Comparison of ENCODE assay signal across 13 cellular contexts in genomic region chr18:59267511-59268126, GRCh38. TPM values are rescaled to one million over a fixed set of nuclear protein-coding genes. Genes with fewer than 3 reads are reported as not detected.
A peak's percentile ranks its signal among the peaks of the same experiment; 100 is the strongest.
DNase-seq lines count a peak whose midpoint lies in the region; ATAC-seq and TF ChIP-seq lines count a peak whose summit lies in the region.
"Had no signal": no experiment of that assay in that cellular context is flagged by ENCODE, and none has a peak within 500 bp of the region (broad histone marks: within the 10 kb centered on the region; RNA-seq: fewer than 3 reads in every experiment).

No MANE protein-coding gene starts in this region.

- H3K4me2 ChIP-seq in SK-N-SH: peak overlapping the region; percentile 50; the same call in 1 of the 2 replicates

- intact Hi-C loops in activated CD8-positive, alpha-beta T cell treated with anti-CD3 and anti-CD28 coated beads for 36 hours (cut with micrococcal nuclease): loop anchor here (10.0 kb wide), 1 partner anchor 183 kb away; no protein-coding TSS in a partner anchor
- intact Hi-C loops in colonic mucosa (cut with DNase I) (no loop called here), sigmoid colon (cut with DNase I) (no loop called here)

- no peak overlapping the region for H3K9ac ChIP-seq in SK-N-SH
- H3K9ac ChIP-seq in iPS-15b (ENCODE audit: low read depth, low read length): no peak overlapping the region
- no peak overlapping the region for H3K9ac ChIP-seq in colonic mucosa (ENCODE audit: low read depth in 2 of 2, low read length in 2 of 2)

- H3K9me3 ChIP-seq in SK-N-SH (no peaks in the 10 kb centered on the region), iPS-15b (ENCODE audit: control insufficient read depth, insufficient read depth, low read length) (no peaks in the 10 kb centered on the region), colonic mucosa (no peaks in the 10 kb centered on the region), sigmoid colon (no peaks in the 10 kb centered on the region)
- H3K9me3 ChIP-seq: BE2C had no signal

- POLR2A ChIA-PET in activated CD8-positive, alpha-beta T cell treated with anti-CD3 and anti-CD28 coated beads for 36 hours (lab: Charles Lee): interaction anchor here (0.6 kb wide), 1 partner anchor 633 kb away, joined by 3 read pairs; no protein-coding TSS in a partner anchor
- POLR2A ChIA-PET in activated CD8-positive, alpha-beta T cell treated with anti-CD3 and anti-CD28 coated beads, Interleukin-2, amount 10 ng/mL, durations not matched to agents 7 days and 5 days (lab: Charles Lee): no interaction called here
- POLR2A ChIA-PET in SK-N-SH (lab: Yijun Ruan, JAX): no interaction called here

- H3K27ac Mint-ChIP-seq in activated CD8-positive, alpha-beta T cell treated with anti-CD3 and anti-CD28 coated beads for 36 hours: no peak overlapping the region
- no peak overlapping the region for H3K27ac Mint-ChIP-seq in activated CD8-positive, alpha-beta T cell treated with anti-CD3 and anti-CD28 coated beads, Interleukin-2, amount 10 ng/mL, durations not matched to agents 7 days and 5 days
- H3K27ac Mint-ChIP-seq in stimulated activated naive B cell treated with anti-CD40 and anti-IgM and Interleukin-4, amounts not matched to agents 10 μg/mL and 1 μg/mL and 100 μg/mL, for 72 hours: peak overlapping the region; percentile 90

- no peaks in the 10 kb centered on the region for H4K20me1 ChIP-seq in SK-N-SH (ENCODE audit: insufficient read depth)

- CTCF ChIA-PET in activated CD8-positive, alpha-beta T cell treated with anti-CD3 and anti-CD28 coated beads for 36 hours (lab: Charles Lee): interaction anchor here (1.2 kb wide), 1 partner anchor 134 kb away, joined by 3 read pairs; no protein-coding TSS in a partner anchor
- CTCF ChIA-PET in activated CD8-positive, alpha-beta T cell treated with anti-CD3 and anti-CD28 coated beads, Interleukin-2, amount 10 ng/mL, durations not matched to agents 7 days and 5 days (lab: Charles Lee): interaction anchor here (1.1 kb wide), 1 partner anchor 136 kb away, joined by 3 read pairs; no protein-coding TSS in a partner anchor
- CTCF ChIA-PET in SK-N-SH (lab: Yijun Ruan, JAX): interaction anchor here (1.0 to 8.4 kb wide), 10 partner anchors 8 to 556 kb away, joined by 3 to 92 read pairs (median 6); no protein-coding TSS in a partner anchor

- H3F3A ChIP-seq in SK-N-SH (replicated peaks; ENCODE audit: insufficient read depth): peaks cover 3% of the 10 kb centered on the region

- H3K4me3 Mint-ChIP-seq in activated CD8-positive, alpha-beta T cell treated with anti-CD3 and anti-CD28 coated beads for 36 hours: no peak overlapping the region
- H3K4me3 Mint-ChIP-seq in activated CD8-positive, alpha-beta T cell treated with anti-CD3 and anti-CD28 coated beads, Interleukin-2, amount 10 ng/mL, durations not matched to agents 7 days and 5 days: no peak overlapping the region
- H3K4me3 Mint-ChIP-seq in stimulated activated naive B cell treated with anti-CD40 and anti-IgM and Interleukin-4, amounts not matched to agents 10 μg/mL and 1 μg/mL and 100 μg/mL, for 72 hours: peak overlapping the region; percentile 59 to 64

- H3K36me3 ChIP-seq in SK-N-SH (replicated peaks in 1 of 2; ENCODE audit: control insufficient read depth in 1 of 2, insufficient read depth in 2 of 2, low read length in 1 of 2) (no peaks in the 10 kb centered on the region), iPS-15b (ENCODE audit: control insufficient read depth, insufficient read depth, low read length) (no peaks in the 10 kb centered on the region), colonic mucosa (no peaks in the 10 kb centered on the region), sigmoid colon (no peaks in the 10 kb centered on the region)
- H3K36me3 ChIP-seq: BE2C had no signal

- no peak overlapping the region for H3K27ac ChIP-seq in SK-N-SH (ENCODE audit: low read depth in 2 of 2, low read length in 1 of 2)
- no peak overlapping the region for H3K27ac ChIP-seq in colonic mucosa
- H3K27ac ChIP-seq in sigmoid colon: no peak overlapping the region

- H3K79me2 ChIP-seq in SK-N-SH (ENCODE audit: insufficient read depth): no peaks in the 10 kb centered on the region

- H3K27me3 Mint-ChIP-seq in activated CD8-positive, alpha-beta T cell treated with anti-CD3 and anti-CD28 coated beads for 36 hours: peaks cover 88% of the 10 kb centered on the region
- peaks cover 82% of the 10 kb centered on the region for H3K27me3 Mint-ChIP-seq in activated CD8-positive, alpha-beta T cell treated with anti-CD3 and anti-CD28 coated beads, Interleukin-2, amount 10 ng/mL, durations not matched to agents 7 days and 5 days (ENCODE audit: low read depth)
- H3K27me3 Mint-ChIP-seq in stimulated activated naive B cell treated with anti-CD40 and anti-IgM and Interleukin-4, amounts not matched to agents 10 μg/mL and 1 μg/mL and 100 μg/mL, for 72 hours: peaks cover 85 to 93% of the 10 kb centered on the region in 2 donors

- no peak for TF ChIP-seq CTCF in activated CD8-positive, alpha-beta T cell treated with anti-CD3 and anti-CD28 coated beads for 36 hours (IDR thresholded peaks at IDR 0.05)
- TF ChIP-seq CTCF in SK-N-SH (IDR thresholded peaks at IDR 0.05): no peak
- no peak for TF ChIP-seq CTCF in colonic mucosa (IDR thresholded peaks at IDR 0.05)
- no peak for TF ChIP-seq CTCF in sigmoid colon (IDR thresholded peaks at IDR 0.05)

- no peak for TF ChIP-seq POLR2A in sigmoid colon (IDR thresholded peaks at IDR 0.05)

- no peaks in the 10 kb centered on the region for H3K9me3 Mint-ChIP-seq in activated CD8-positive, alpha-beta T cell treated with anti-CD3 and anti-CD28 coated beads for 36 hours
- H3K9me3 Mint-ChIP-seq in activated CD8-positive, alpha-beta T cell treated with anti-CD3 and anti-CD28 coated beads, Interleukin-2, amount 10 ng/mL, durations not matched to agents 7 days and 5 days (ENCODE audit: insufficient read depth): no peaks in the 10 kb centered on the region
- peaks cover 0 to 1% of the 10 kb centered on the region in 2 donors for H3K9me3 Mint-ChIP-seq in stimulated activated naive B cell treated with anti-CD40 and anti-IgM and Interleukin-4, amounts not matched to agents 10 μg/mL and 1 μg/mL and 100 μg/mL, for 72 hours

- no peaks in the 10 kb centered on the region for H3K36me3 Mint-ChIP-seq in activated CD8-positive, alpha-beta T cell treated with anti-CD3 and anti-CD28 coated beads for 36 hours (ENCODE audit: low read depth)
- no peaks in the 10 kb centered on the region for H3K36me3 Mint-ChIP-seq in activated CD8-positive, alpha-beta T cell treated with anti-CD3 and anti-CD28 coated beads, Interleukin-2, amount 10 ng/mL, durations not matched to agents 7 days and 5 days (ENCODE audit: low read depth)
- peaks cover 0 to 4% of the 10 kb centered on the region in 2 donors for H3K36me3 Mint-ChIP-seq in stimulated activated naive B cell treated with anti-CD40 and anti-IgM and Interleukin-4, amounts not matched to agents 10 μg/mL and 1 μg/mL and 100 μg/mL, for 72 hours

- H3K4me1 ChIP-seq in SK-N-SH (ENCODE audit: control insufficient read depth in 1 of 2, insufficient read depth in 2 of 2, low read depth in 1 of 2, low read length in 1 of 2) (peaks cover 2 to 4% of the 10 kb centered on the region in 2 experiments; a peak in 2 of 4 replicates), iPS-15b (ENCODE audit: control insufficient read depth, insufficient read depth, low read length) (peaks cover 9% of the 10 kb centered on the region), colonic mucosa (no peaks in the 10 kb centered on the region), sigmoid colon (peaks cover 0 to 39% (median 32%) of the 10 kb centered on the region in 4 donors)
- H3K4me1 ChIP-seq: BE2C had no signal

- no peak overlapping the region for H2AFZ ChIP-seq in SK-N-SH (ENCODE audit: low read depth)

- WGBS in SK-N-SH (ENCODE audit: low lambda C conversion rate): 10% methylated on average over 33 of the region's 40 CpGs
- 3 to 4% methylated on average over 40 of the region's 40 CpGs for WGBS in sigmoid colon, 2 donors

- H3K4me3 ChIP-seq in SK-N-SH (ENCODE audit: low read depth in 2 of 2, low read length in 1 of 2): peak overlapping the region in 1 of 2 experiments; percentile 39; a peak in 1 of 4 replicates
- peak overlapping the region; percentile 52 for H3K4me3 ChIP-seq in iPS-15b (ENCODE audit: low read depth, low read length)
- H3K4me3 ChIP-seq in colonic mucosa: no peak overlapping the region
- no peak overlapping the region for H3K4me3 ChIP-seq in sigmoid colon

- no peak for TF ChIP-seq EP300 in SK-N-SH (IDR thresholded peaks at IDR 0.05; ENCODE audit: borderline replicate concordance in 1 of 2, low read depth in 1 of 2, low read length in 1 of 2)
- no peak for TF ChIP-seq EP300 in sigmoid colon (IDR thresholded peaks at IDR 0.05)

- TF ChIP-seq RAD21 in SK-N-SH (IDR thresholded peaks at IDR 0.05; ENCODE audit: low read length): no peak

- peaks cover 21% of the 10 kb centered on the region for H3K4me1 Mint-ChIP-seq in activated CD8-positive, alpha-beta T cell treated with anti-CD3 and anti-CD28 coated beads for 36 hours (ENCODE audit: low read depth)
- peaks cover 22% of the 10 kb centered on the region for H3K4me1 Mint-ChIP-seq in activated CD8-positive, alpha-beta T cell treated with anti-CD3 and anti-CD28 coated beads, Interleukin-2, amount 10 ng/mL, durations not matched to agents 7 days and 5 days (ENCODE audit: low read depth)
- H3K4me1 Mint-ChIP-seq in stimulated activated naive B cell treated with anti-CD40 and anti-IgM and Interleukin-4, amounts not matched to agents 10 μg/mL and 1 μg/mL and 100 μg/mL, for 72 hours: peaks cover 26 to 49% of the 10 kb centered on the region in 2 donors

- DNase-seq in activated CD8-positive, alpha-beta T cell treated with anti-CD3 and anti-CD28 coated beads for 36 hours: peak; percentile 23
- DNase-seq in activated CD8-positive, alpha-beta T cell treated with anti-CD3 and anti-CD28 coated beads, Interleukin-2, amount 10 ng/mL, durations not matched to agents 7 days and 5 days: no peak
- peak; percentile 41 for DNase-seq in SK-N-SH
- DNase-seq in stimulated activated naive B cell treated with anti-CD40 and anti-IgM and Interleukin-4, amounts not matched to agents 10 μg/mL and 1 μg/mL and 100 μg/mL, for 72 hours: no peak
- DNase-seq in colonic mucosa: no peak
- no peak for DNase-seq in sigmoid colon
- DNase-seq: BE2C had no signal

- peaks cover 98% of the 10 kb centered on the region for H3K27me3 ChIP-seq in SK-N-SH (ENCODE audit: insufficient read depth)
- H3K27me3 ChIP-seq in iPS-15b (ENCODE audit: control insufficient read depth, insufficient read depth, low read length): peaks cover 96% of the 10 kb centered on the region
- H3K27me3 ChIP-seq in colonic mucosa: peaks cover 95% of the 10 kb centered on the region
- peaks cover 65 to 100% (median 87%) of the 10 kb centered on the region in 3 donors for H3K27me3 ChIP-seq in sigmoid colon

- no peak for ATAC-seq in activated CD8-positive, alpha-beta T cell treated with anti-CD3 and anti-CD28 coated beads for 36 hours
- no peak for ATAC-seq in activated CD8-positive, alpha-beta T cell treated with anti-CD3 and anti-CD28 coated beads, Interleukin-2, amount 10 ng/mL, durations not matched to agents 7 days and 5 days
- ATAC-seq in stimulated activated naive B cell treated with anti-CD40 and anti-IgM and Interleukin-4, amounts not matched to agents 10 μg/mL and 1 μg/mL and 100 μg/mL, for 72 hours (replicated peaks): no peak
- ATAC-seq in HG03457 (IDR thresholded peaks at IDR 0.05; ENCODE audit: unreplicated experiment): no peak

- H3K9me2 ChIP-seq in SK-N-SH: no peaks in the 10 kb centered on the region

RNA-seq across cellular contexts. Expression of gene RAX, which starts 5.6 kb away (rescaled TPM):
- total RNA-seq in activated CD8-positive, alpha-beta T cell treated with anti-CD3 and anti-CD28 coated beads for 36 hours: not detected
- not detected for total RNA-seq in activated CD8-positive, alpha-beta T cell treated with anti-CD3 and anti-CD28 coated beads, Interleukin-2, amount 10 ng/mL, durations not matched to agents 7 days and 5 days
- polyA plus RNA-seq in SK-N-SH (2012; rRNA removed): not detected in 2 replicates
- polyA plus RNA-seq in SK-N-SH (2012; cell fraction: cytosol; rRNA removed): not detected in 2 replicates
- not detected in 2 replicates for polyA plus RNA-seq in SK-N-SH (2012; cell fraction: nucleus; rRNA removed)
- total RNA-seq in colonic mucosa: not detected
- total RNA-seq in sigmoid colon: not detected
- polyA plus RNA-seq in sigmoid colon: not detected
- total RNA-seq: epithelial cell of proximal tubule, kidney epithelial cell, omental fat pad, subcutaneous adipose tissue had no signal

RNA-seq across cellular contexts. Expression of gene GRP, which starts 47.7 kb away (rescaled TPM):
- total RNA-seq in activated CD8-positive, alpha-beta T cell treated with anti-CD3 and anti-CD28 coated beads for 36 hours: not detected
- total RNA-seq in activated CD8-positive, alpha-beta T cell treated with anti-CD3 and anti-CD28 coated beads, Interleukin-2, amount 10 ng/mL, durations not matched to agents 7 days and 5 days: not detected
- polyA plus RNA-seq in SK-N-SH (2012; rRNA removed): 2.5 and 2.8 TPM in 2 replicates
- 3.6 and 4.1 TPM in 2 replicates for polyA plus RNA-seq in SK-N-SH (2012; cell fraction: cytosol; rRNA removed)
- 1.1 and 2.5 TPM in 2 replicates for polyA plus RNA-seq in SK-N-SH (2012; cell fraction: nucleus; rRNA removed)
- total RNA-seq in colonic mucosa: not detected
- 1 to 10 TPM; 1.4 to 6.6 (median 2.7) TPM for total RNA-seq in sigmoid colon
- polyA plus RNA-seq in sigmoid colon: under 1 TPM in 1 of 3 donors, not detected in 2; 0.93 TPM
- total RNA-seq: epithelial cell of proximal tubule, kidney epithelial cell, omental fat pad, subcutaneous adipose tissue had no signal

RNA-seq across cellular contexts. Expression of gene CPLX4, which starts 50.8 kb away (rescaled TPM):
- not detected for total RNA-seq in activated CD8-positive, alpha-beta T cell treated with anti-CD3 and anti-CD28 coated beads for 36 hours
- not detected for total RNA-seq in activated CD8-positive, alpha-beta T cell treated with anti-CD3 and anti-CD28 coated beads, Interleukin-2, amount 10 ng/mL, durations not matched to agents 7 days and 5 days
- polyA plus RNA-seq in SK-N-SH (2012; rRNA removed) (not detected in 2 replicates), sigmoid colon (not detected)
- not detected in 2 replicates for polyA plus RNA-seq in SK-N-SH (2012; cell fraction: cytosol; rRNA removed)
- not detected in 2 replicates for polyA plus RNA-seq in SK-N-SH (2012; cell fraction: nucleus; rRNA removed)
- total RNA-seq in colonic mucosa (not detected), sigmoid colon (under 1 TPM in 1 of 4 donors, not detected in 3; 0.33 TPM)
- total RNA-seq: epithelial cell of proximal tubule, kidney epithelial cell, subcutaneous adipose tissue had no signal

Comparison
In these comparisons a context has a peak if more than half of its experiments do, and no peak if none do; other contexts are left out.
1. DNase-seq: peak in activated CD8-positive, alpha-beta T cell treated with anti-CD3 and anti-CD28 coated beads for 36 hours (single experiment) and SK-N-SH (single experiment); none in activated CD8-positive, alpha-beta T cell treated with anti-CD3 and anti-CD28 coated beads, Interleukin-2, amount 10 ng/mL, durations not matched to agents 7 days and 5 days (single experiment), stimulated activated naive B cell treated with anti-CD40 and anti-IgM and Interleukin-4, amounts not matched to agents 10 μg/mL and 1 μg/mL and 100 μg/mL, for 72 hours (single experiment), colonic mucosa (single experiment) and sigmoid colon (single experiment).
2. H3K4me3 Mint-ChIP-seq: peak in stimulated activated naive B cell treated with anti-CD40 and anti-IgM and Interleukin-4, amounts not matched to agents 10 μg/mL and 1 μg/mL and 100 μg/mL, for 72 hours (2 of 2); none in activated CD8-positive, alpha-beta T cell treated with anti-CD3 and anti-CD28 coated beads for 36 hours (single experiment) and activated CD8-positive, alpha-beta T cell treated with anti-CD3 and anti-CD28 coated beads, Interleukin-2, amount 10 ng/mL, durations not matched to agents 7 days and 5 days (single experiment).